In genomic region chr16:53084141-53084541, GRCh38 we compare ENCODE assay signal across 16 cellular contexts. TPM values are rescaled to one million over a fixed set of nuclear protein-coding genes. Genes with fewer than 3 reads are reported as not detected.
DNase-seq lines count a peak whose midpoint lies in the region; ATAC-seq and TF ChIP-seq lines count a peak whose summit lies in the region.
"Had no signal": no experiment of that assay in that cellular context is flagged by ENCODE, and none has a peak within 500 bp of the region (broad histone marks: within the 10 kb centered on the region; RNA-seq: fewer than 3 reads in every experiment).

No MANE protein-coding gene starts in this region.

- H3K9me3 ChIP-seq in left lung (no peaks in the 10 kb centered on the region), stomach smooth muscle (ENCODE audit: control insufficient read depth in 2 of 2, low read length in 2 of 2) (no peaks in the 10 kb centered on the region)
- H3K9me3 ChIP-seq: neutrophil, right lobe of liver had no signal

- H3K36me3 Mint-ChIP-seq in HFFc6 (ENCODE audit: low read depth) (peaks cover 11% of the 10 kb centered on the region), MCF 10A (ENCODE audit: insufficient read depth, unreplicated experiment) (peaks cover 23% of the 10 kb centered on the region)

- intact Hi-C loops in MCF 10A (cut with micrococcal nuclease) (loop anchor here (2.0 kb wide), 1 partner anchor 15 kb away; no protein-coding TSS in a partner anchor), left lung (cut with DNase I) (no loop called here)

- H3K9me3 Mint-ChIP-seq in HFFc6 = no peaks in the 10 kb centered on the region
- H3K9me3 Mint-ChIP-seq in MCF 10A (ENCODE audit: unreplicated experiment) = no peaks in the 10 kb centered on the region

- POLR2A ChIA-PET in MCF 10A (lab: Yijun Ruan, JAX) = interaction anchor here (0.6 to 9.9 kb wide), 13 partner anchors 9 to 124 kb away, joined by 3 to 100 read pairs (median 4); partner anchors contain the start of genes CHD9 and CHD9NB

- no peak overlapping the region for H3K4me3 ChIP-seq in left lung
- H3K4me3 ChIP-seq in stomach smooth muscle (ENCODE audit: low read length in 2 of 2) = no peak overlapping the region
- H3K4me3 ChIP-seq: right lobe of liver had no signal

- no peak overlapping the region for H3K9ac ChIP-seq in stomach smooth muscle (ENCODE audit: low read length in 2 of 2)

- peak; percentile 57 for ATAC-seq in left lung
- ATAC-seq: HepG2, right lobe of liver had no signal

- H3K4me1 ChIP-seq in left lung (peaks cover 34 to 58% of the 10 kb centered on the region in 2 donors), stomach smooth muscle (ENCODE audit: control insufficient read depth, insufficient read depth, low read length) (peaks cover 43% of the 10 kb centered on the region)

- DNase-seq in HFFc6 = no peak
- peak; percentile 82 for DNase-seq in MCF 10A (ENCODE audit: unreplicated experiment)
- DNase-seq in left lung = no peak
- no peak for DNase-seq in GM13976 (ENCODE audit: low spot score)
- no peak for DNase-seq in substantia nigra (lab: John Stamatoyannopoulos, UW)
- no peak for DNase-seq in HuH-7 (ENCODE audit: low spot score)
- no peak for DNase-seq in epidermal melanocyte (ENCODE audit: insufficient read length, low spot score)
- DNase-seq: activated CD4-positive, CD25-positive, alpha-beta regulatory T cell treated with anti-CD3 and anti-CD28 coated beads, Interleukin-2, amount 50 U/mL, for 72 hours; activated naive CD4-positive, alpha-beta T cell; AML-193; NCI-H82; right lobe of liver; SHP77 treated with DMSO at 0.1 percent for 48 hours had no signal

- peak overlapping the region; percentile 53 to 61 for H3K27ac ChIP-seq in left lung
- peak overlapping the region; percentile 24 for H3K27ac ChIP-seq in stomach smooth muscle (ENCODE audit: low read length)
- H3K27ac ChIP-seq in substantia nigra (ENCODE audit: low read depth, low read length, poor library complexity, severe bottlenecking) = no peak overlapping the region
- H3K27ac ChIP-seq: neutrophil had no signal

- H3K4me1 Mint-ChIP-seq in HFFc6 (ENCODE audit: low read depth) (peaks cover 84% of the 10 kb centered on the region), MCF 10A (ENCODE audit: insufficient read depth, unreplicated experiment) (peaks cover 56% of the 10 kb centered on the region)

- H3K27me3 Mint-ChIP-seq in HFFc6 (ENCODE audit: insufficient read depth) = peaks cover 6% of the 10 kb centered on the region
- H3K27me3 Mint-ChIP-seq in MCF 10A (ENCODE audit: insufficient read depth, unreplicated experiment) = no peaks in the 10 kb centered on the region

- H3K4me3 Mint-ChIP-seq in HFFc6 (no peak overlapping the region), MCF 10A (ENCODE audit: unreplicated experiment) (peak overlapping the region; percentile 37)

- in situ Hi-C loops in GM13976 (cut with MboI; ENCODE audit: low sequenced_read_pairs, unreplicated experiment) = no loop called here

- H3K27me3 ChIP-seq in left lung (no peaks in the 10 kb centered on the region), stomach smooth muscle (ENCODE audit: control insufficient read depth in 1 of 2, insufficient read depth in 2 of 2, low read length in 2 of 2) (no peaks in the 10 kb centered on the region)
- H3K27me3 ChIP-seq: neutrophil, right lobe of liver had no signal

- TF ChIP-seq CTCF in HFFc6 (IDR thresholded peaks at IDR 0.05) (no peak), MCF 10A (IDR thresholded peaks at IDR 0.05; ENCODE audit: unreplicated experiment) (no peak), left lung (IDR thresholded peaks at IDR 0.05) (no peak), GM13976 (IDR thresholded peaks at IDR 0.05; ENCODE audit: borderline replicate concordance, control extremely low read depth, extremely low read depth, insufficient read depth, missing control alignments) (no peak)

- CTCF ChIA-PET in MCF 10A (lab: Yijun Ruan, JAX) = interaction anchor here (1.0 to 5.8 kb wide), 3 partner anchors 29 to 124 kb away, joined by 3 to 34 read pairs (median 4); partner anchors contain the start of gene CHD9

- H3K36me3 ChIP-seq in left lung (no peaks in the 10 kb centered on the region), stomach smooth muscle (ENCODE audit: control insufficient read depth in 2 of 2, insufficient read depth in 2 of 2, low read length in 2 of 2) (no peaks in the 10 kb centered on the region)
- H3K36me3 ChIP-seq: neutrophil, right lobe of liver had no signal

- BruUV-seq in MCF 10A (replicated peaks; lab: Mats Ljungman, UMichigan) = no TSS peak

- H3K27ac Mint-ChIP-seq in HFFc6 (peak overlapping the region; percentile 75), MCF 10A (ENCODE audit: low read depth, unreplicated experiment) (peak overlapping the region; percentile 98)

RNA-seq across cellular contexts. Expression of gene CHD9, which starts 29.4 kb away (rescaled TPM):
- total RNA-seq in HFFc6 (2021; fragmentation: NEBNext Ultra II Directional; extraction: Animal tissue kit (Norgen Biotek cat#: 25700)) = 10 to 100 TPM; 39.7 to 48.8 (median 45.7) TPM
- total RNA-seq in MCF 10A (2022) (62.8 and 62.9 TPM in 2 replicates), left lung (10 to 100 TPM; 73.9 to 79.9 TPM)

RNA-seq across cellular contexts. Expression of gene CHD9NB, which starts 31.4 kb away (rescaled TPM):
- 1 to 10 TPM; 2.1 to 4.0 (median 3.1) TPM for total RNA-seq in HFFc6 (2021; fragmentation: NEBNext Ultra II Directional; extraction: Animal tissue kit (Norgen Biotek cat#: 25700))
- total RNA-seq in MCF 10A (2022) (2.4 and 2.9 TPM in 2 replicates), left lung (10 to 100 TPM in 1 of 2 donors, 1 to 10 TPM in 1; 2.2 to 10.7 TPM)
